In genomic region chr9:97806721-97807120, GRCh38 we compare ENCODE assay signal across 33 cellular contexts. TPM values are rescaled to one million over a fixed set of nuclear protein-coding genes. Genes with fewer than 3 reads are reported as not detected.
"Had no signal": no experiment of that assay in that cellular context is flagged by ENCODE, and none has a peak within 500 bp of the region (broad histone marks: within the 10 kb centered on the region; RNA-seq: fewer than 3 reads in every experiment).

No MANE protein-coding gene starts in this region.

- H3K27me3 ChIP-seq: brain microvascular endothelial cell, SJSA1 had no signal

- H3K27ac Mint-ChIP-seq: activated CD4-positive, alpha-beta T cell treated with anti-CD3 and anti-CD28 coated beads, Interleukin-2, amount 10 ng/mL, durations not matched to agents 24 days and 14 days; activated CD8-positive, alpha-beta T cell treated with anti-CD3 and anti-CD28 coated beads for 36 hours; activated naive CD4-positive, alpha-beta T cell treated with anti-CD3 and anti-CD28 coated beads, Interleukin-2, amount 10 ng/mL, durations not matched to agents 7 days and 5 days; activated naive CD8-positive, alpha-beta T cell; activated naive CD8-positive, alpha-beta T cell treated with anti-CD3 and anti-CD28 coated beads, Interleukin-2, amount 50 U/mL, for 24 hours; activated T-cell treated with anti-CD3 and anti-CD28 coated beads, Interleukin-2, amount 50 U/mL, for 24 hours; T-helper 1 cell treated with Interleukin-12 subunit alpha and Interleukin-12 subunit beta and Interleukin-4 antibody, amounts not matched to agents 30 μg/mL and 1 μg/mL, for 36 hours; T-helper 2 cell treated with Interferon-gamma antibody and Interleukin-4, amounts not matched to agents 5 μg/mL and 100 μg/mL, for 36 hours had no signal

- H3K36me3 Mint-ChIP-seq: activated naive CD4-positive, alpha-beta T cell treated with anti-CD3 and anti-CD28 coated beads, Interleukin-2, amount 10 ng/mL, durations not matched to agents 7 days and 5 days; activated naive CD8-positive, alpha-beta T cell had no signal

- H3K27ac ChIP-seq: brain microvascular endothelial cell, cardiac muscle cell, SJSA1 had no signal

- H3K4me3 Mint-ChIP-seq: activated CD4-positive, alpha-beta T cell treated with anti-CD3 and anti-CD28 coated beads, Interleukin-2, amount 10 ng/mL, durations not matched to agents 24 days and 14 days; activated CD8-positive, alpha-beta T cell treated with anti-CD3 and anti-CD28 coated beads for 36 hours; activated naive CD4-positive, alpha-beta T cell treated with anti-CD3 and anti-CD28 coated beads, Interleukin-2, amount 10 ng/mL, durations not matched to agents 7 days and 5 days; activated naive CD8-positive, alpha-beta T cell; activated naive CD8-positive, alpha-beta T cell treated with anti-CD3 and anti-CD28 coated beads, Interleukin-2, amount 50 U/mL, for 24 hours; activated T-cell treated with anti-CD3 and anti-CD28 coated beads, Interleukin-2, amount 50 U/mL, for 24 hours; central memory CD8-positive, alpha-beta T cell; T-helper 1 cell treated with Interleukin-12 subunit alpha and Interleukin-12 subunit beta and Interleukin-4 antibody, amounts not matched to agents 30 μg/mL and 1 μg/mL, for 36 hours; T-helper 2 cell treated with Interferon-gamma antibody and Interleukin-4, amounts not matched to agents 5 μg/mL and 100 μg/mL, for 36 hours had no signal

- H3K36me3 ChIP-seq: brain microvascular endothelial cell, cardiac muscle cell, SJSA1 had no signal

- DNase-seq: activated CD4-positive, alpha-beta T cell treated with anti-CD3 and anti-CD28 coated beads, Interleukin-2, amount 10 ng/mL, durations not matched to agents 24 days and 14 days; activated CD4-positive, alpha-beta T cell treated with anti-CD3 and anti-CD28 coated beads, Interleukin-2, amount 50 U/mL, for 4 hours; activated CD8-positive, alpha-beta T cell treated with anti-CD3 and anti-CD28 coated beads for 36 hours; activated effector memory CD4-positive, alpha-beta T cell treated with Interleukin-2 at 50 U/mL for 16 hours; activated naive CD4-positive, alpha-beta T cell treated with anti-CD3 and anti-CD28 coated beads, Interleukin-2, amount 10 ng/mL, durations not matched to agents 7 days and 5 days; activated naive CD8-positive, alpha-beta T cell treated with anti-CD3 and anti-CD28 coated beads, Interleukin-2, amount 50 U/mL, for 24 hours; activated T-cell treated with anti-CD3 and anti-CD28 coated beads, Interleukin-2, amount 50 U/mL, for 24 hours; amniotic stem cell; aorta; brain microvascular endothelial cell; Kasumi-1; KG1; MM.1S; NCI-H1048; NCI-H1105 treated with DMSO at 0.1 percent for 48 hours; NCI-H1436; NCI-H1694; NCI-H1930; NCI-H2081 treated with DMSO at 0.1 percent for 48 hours; NCI-H226; NCI-H446 treated with DMSO at 0.1 percent for 48 hours; SHP77 treated with DMSO at 0.1 percent for 48 hours; SK-N-SH had no signal

- H3K9me3 ChIP-seq: SJSA1, SK-N-SH had no signal

- ATAC-seq: activated CD8-positive, alpha-beta T cell treated with anti-CD3 and anti-CD28 coated beads for 36 hours; activated naive CD8-positive, alpha-beta T cell treated with anti-CD3 and anti-CD28 coated beads, Interleukin-2, amount 50 U/mL, for 24 hours; Panc1 had no signal

- H3K4me3 ChIP-seq: cardiac muscle cell, SJSA1 had no signal

- H3K9ac ChIP-seq: SK-N-SH had no signal

- H3K4me2 ChIP-seq: SK-N-SH had no signal

- FAIRE-seq: TTC549 had no signal

- H3K9me3 Mint-ChIP-seq: activated CD4-positive, alpha-beta T cell treated with anti-CD3 and anti-CD28 coated beads, Interleukin-2, amount 10 ng/mL, durations not matched to agents 24 days and 14 days; activated CD8-positive, alpha-beta T cell treated with anti-CD3 and anti-CD28 coated beads for 36 hours; activated naive CD4-positive, alpha-beta T cell treated with anti-CD3 and anti-CD28 coated beads, Interleukin-2, amount 10 ng/mL, durations not matched to agents 7 days and 5 days; activated naive CD8-positive, alpha-beta T cell treated with anti-CD3 and anti-CD28 coated beads, Interleukin-2, amount 50 U/mL, for 24 hours; activated T-cell treated with anti-CD3 and anti-CD28 coated beads, Interleukin-2, amount 50 U/mL, for 24 hours; central memory CD8-positive, alpha-beta T cell; T-helper 1 cell treated with Interleukin-12 subunit alpha and Interleukin-12 subunit beta and Interleukin-4 antibody, amounts not matched to agents 30 μg/mL and 1 μg/mL, for 36 hours; T-helper 2 cell treated with Interferon-gamma antibody and Interleukin-4, amounts not matched to agents 5 μg/mL and 100 μg/mL, for 36 hours had no signal

RNA-seq across cellular contexts. Expression of gene FOXE1, which starts 46.3 kb away (rescaled TPM):
- total RNA-seq: activated CD4-positive, alpha-beta T cell treated with anti-CD3 and anti-CD28 coated beads, Interleukin-2, amount 10 ng/mL, durations not matched to agents 24 days and 14 days; activated CD8-positive, alpha-beta memory T cell treated with anti-CD3 and anti-CD28 coated beads for 36 hours; aorta; cardiac muscle cell; RPMI7951 had no signal
- polyA plus RNA-seq: aorta, cardiac muscle cell had no signal
